In the genomic region with DNA sequence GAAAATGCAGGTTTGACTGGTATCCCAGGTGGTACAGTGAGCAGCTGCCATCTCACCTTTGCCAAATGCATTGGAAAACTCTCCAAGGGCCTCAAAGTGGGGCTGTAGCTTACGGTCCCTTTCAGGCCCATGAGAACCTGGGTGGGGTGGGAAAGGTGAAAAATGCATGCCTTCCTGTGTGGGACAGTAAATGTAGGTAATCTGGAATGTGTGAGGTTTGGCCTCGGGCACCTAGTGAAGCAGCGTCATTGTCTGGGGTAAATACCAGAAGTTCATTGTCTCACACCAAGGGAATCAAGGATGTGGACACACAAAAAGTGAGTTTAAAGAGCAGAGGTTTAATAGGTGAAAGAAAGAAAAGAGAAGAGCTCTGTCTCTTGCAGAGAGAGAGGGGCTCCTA, we compare ENCODE assay signal across 18 cellular contexts. TPM values are rescaled to one million over a fixed set of nuclear protein-coding genes. Genes with fewer than 3 reads are reported as not detected.
DNase-seq lines count a peak whose midpoint lies in the region; ATAC-seq and TF ChIP-seq lines count a peak whose summit lies in the region.
"Had no signal": no experiment of that assay in that cellular context is flagged by ENCODE, and none has a peak within 500 bp of the region (broad histone marks: within the 10 kb centered on the region; RNA-seq: fewer than 3 reads in every experiment).

No MANE protein-coding gene starts in this region.

- peak; percentile 40 for ATAC-seq in GM23338

- H2BK120ac ChIP-seq in mesendoderm (ENCODE audit: low read depth, low read length) = no peak overlapping the region

- H2AK5ac ChIP-seq in mesendoderm (ENCODE audit: low read length) = no peak overlapping the region

- no peak overlapping the region for H3K18ac ChIP-seq in mesendoderm (ENCODE audit: low read length)

- H3K27ac Mint-ChIP-seq in GM23338 = no peak overlapping the region; the same call in 1 of the 2 replicates

- peak; percentile 52 for DNase-seq in GM23338 (ENCODE audit: low spot score)
- DNase-seq in NCI-H69 (lab: John Stamatoyannopoulos, UW) = peak; percentile 64
- DNase-seq in epithelial cell of esophagus (ENCODE audit: low read depth) = peak; percentile 80
- peak; percentile 82 for DNase-seq in mesendoderm
- no peak for DNase-seq in activated CD4-positive, alpha-beta T cell treated with anti-CD3 and anti-CD28 coated beads for 48 hours
- no peak for DNase-seq in mesenteric fat pad (ENCODE audit: low spot score)
- no peak for DNase-seq in activated CD8-positive, alpha-beta memory T cell treated with anti-CD3 and anti-CD28 coated beads, Interleukin-2, amount 50 U/mL, for 4 hours
- DNase-seq: BE2C, EL, Karpas-422, MG63, NCI-H1694 treated with DMSO at 0.1 percent for 48 hours, NCI-H2081 treated with DMSO at 0.1 percent for 48 hours, NCI-H510A treated with DMSO at 0.1 percent for 48 hours, NCI-H82, SIG-M5, SK-N-SH had no signal

- H3K4me1 ChIP-seq in GM23338 (ENCODE audit: insufficient read depth) = peaks cover 26% of the 10 kb centered on the region
- H3K4me1 ChIP-seq in mesendoderm (ENCODE audit: control insufficient read depth, low read depth, low read length) = no peaks in the 10 kb centered on the region
- H3K4me1 ChIP-seq: BE2C had no signal

- H3K9me2 ChIP-seq in GM23338 (ENCODE audit: insufficient read depth) = no peaks in the 10 kb centered on the region
- H3K9me2 ChIP-seq: SK-N-SH had no signal

- H3K23ac ChIP-seq in mesendoderm (ENCODE audit: low read length) = no peak overlapping the region

- no peaks in the 10 kb centered on the region for H3K79me1 ChIP-seq in mesendoderm (ENCODE audit: low read length)

- no peak overlapping the region for H4K5ac ChIP-seq in mesendoderm (ENCODE audit: low read length)

- TF ChIP-seq CTCF in GM23338 (conservative IDR thresholded peaks at IDR 0.05; ENCODE audit: low read depth in 2 of 2) = no peak
- TF ChIP-seq CTCF in epithelial cell of esophagus (IDR thresholded peaks at IDR 0.05; ENCODE audit: insufficient read depth, low read depth, low read length, missing control alignments) = no peak

- no peak overlapping the region for H3K27ac ChIP-seq in GM23338 (ENCODE audit: low read depth)
- H3K27ac ChIP-seq in mesendoderm (ENCODE audit: low read depth, low read length) = no peak overlapping the region
- H3K27ac ChIP-seq: RWPE1 had no signal

- peaks cover 25% of the 10 kb centered on the region for H3K4me1 Mint-ChIP-seq in GM23338

- H3K4me3 ChIP-seq in GM23338 (no peak overlapping the region), epithelial cell of esophagus (ENCODE audit: low read length) (no peak overlapping the region), mesendoderm (ENCODE audit: low read length) (no peak overlapping the region)
- H3K4me3 ChIP-seq: MG63 had no signal

- H2BK15ac ChIP-seq in mesendoderm (replicated peaks; ENCODE audit: low read depth) = no peak overlapping the region

- H4K8ac ChIP-seq in mesendoderm (ENCODE audit: low read depth, low read length) = no peak overlapping the region

- no peak overlapping the region for H3K56ac ChIP-seq in mesendoderm (ENCODE audit: low read length)

- H3K9ac ChIP-seq in mesendoderm (ENCODE audit: low read length) = no peak overlapping the region
- H3K9ac ChIP-seq: SK-N-SH had no signal

- H3K4ac ChIP-seq in mesendoderm (ENCODE audit: low read depth, low read length) = no peak overlapping the region

- H3K4me3 Mint-ChIP-seq in GM23338 = no peak overlapping the region

- H3K27me3 ChIP-seq in GM23338 (ENCODE audit: insufficient read depth) = no peaks in the 10 kb centered on the region
- H3K27me3 ChIP-seq in mesendoderm (ENCODE audit: insufficient read depth, low read length, poor library complexity) = no peaks in the 10 kb centered on the region
- H3K27me3 ChIP-seq: MG63 had no signal

- H2AFZ ChIP-seq in GM23338 = peak overlapping the region; percentile 1; the same call in 1 of the 2 replicates

- no CpG with 5 or more reads among the region's 3 CpGs for WGBS in mesendoderm (ENCODE audit: extremely low coverage, insufficient coverage, low lambda C conversion rate)

- H3K79me2 ChIP-seq in GM23338 (replicated peaks; ENCODE audit: insufficient read depth) (no peaks in the 10 kb centered on the region), mesendoderm (ENCODE audit: control insufficient read depth, insufficient read depth, low read length) (no peaks in the 10 kb centered on the region)

- H4K20me1 ChIP-seq in GM23338 (replicated peaks; ENCODE audit: insufficient read depth) = no peaks in the 10 kb centered on the region

- peak overlapping the region; percentile 41; the same call in 1 of the 2 replicates for H3K4me2 ChIP-seq in GM23338
- H3K4me2 ChIP-seq in mesendoderm (ENCODE audit: low read length) = no peak overlapping the region
- H3K4me2 ChIP-seq: SK-N-SH had no signal

- no peak overlapping the region for H2BK5ac ChIP-seq in mesendoderm (ENCODE audit: low read length)

- H3F3A ChIP-seq in GM23338 (replicated peaks; ENCODE audit: low read depth) = no peaks in the 10 kb centered on the region

- no peaks in the 10 kb centered on the region; the same call in 2 of the 3 replicates for H3K9me3 Mint-ChIP-seq in GM23338

- peaks cover 8% of the 10 kb centered on the region for H3K27me3 Mint-ChIP-seq in GM23338 (ENCODE audit: insufficient read depth, low read depth, poor library complexity)

- no peaks in the 10 kb centered on the region for H3K36me3 Mint-ChIP-seq in GM23338 (ENCODE audit: low read depth)

- H3K36me3 ChIP-seq in GM23338 (ENCODE audit: insufficient read depth) (no peaks in the 10 kb centered on the region), mesendoderm (ENCODE audit: control insufficient read depth, insufficient read depth, low read length) (no peaks in the 10 kb centered on the region)
- H3K36me3 ChIP-seq: BE2C, MG63 had no signal

TF ChIP-seq in GM23338, 12 proteins besides CTCF, POLR2A, EP300 and RAD21:
- TF ChIP-seq REST (IDR thresholded peaks at IDR 0.05; ENCODE audit: unreplicated experiment) (no peak), STAT1 (IDR thresholded peaks at IDR 0.05; ENCODE audit: unreplicated experiment) (no peak)

RNA-seq across cellular contexts. Expression of gene TIMM21, which starts 36.6 kb away (rescaled TPM):
- 33.0 and 49.2 TPM in 2 replicates for total RNA-seq in GM23338 (2014; rRNA removed; shearing (Covaris generic))
- 76.7 and 97.6 TPM in 2 replicates for polyA plus RNA-seq in GM23338 (2016; fragmentation: Nextera tagmentation; extraction: Ambion mirVana)
- polyA plus RNA-seq in mesendoderm (2013, experiment 1 of 2) = 32.9 TPM
- 31.8 TPM for polyA plus RNA-seq in mesendoderm (2013, experiment 2 of 2)
- total RNA-seq in mesenteric fat pad = 28.9 TPM

RNA-seq across cellular contexts. Expression of gene FBXO15, which starts 37.2 kb away (rescaled TPM):
- total RNA-seq in GM23338 (2014; rRNA removed; shearing (Covaris generic)) = 0.21 and 4.1 TPM in 2 replicates
- 0.53 TPM in 1 of 2 replicates, not detected in the other for polyA plus RNA-seq in GM23338 (2016; fragmentation: Nextera tagmentation; extraction: Ambion mirVana)
- polyA plus RNA-seq in mesendoderm (2013, experiment 1 of 2) = 0.37 TPM
- 0.49 TPM for polyA plus RNA-seq in mesendoderm (2013, experiment 2 of 2)
- 0.29 TPM for total RNA-seq in mesenteric fat pad

Comparison
In these comparisons a context has a peak if more than half of its experiments do, and no peak if none do; other contexts are left out.
1. DNase-seq: peak in GM23338 (single experiment), NCI-H69 (single experiment), epithelial cell of esophagus (single experiment) and mesendoderm (single experiment); none in activated CD4-positive, alpha-beta T cell treated with anti-CD3 and anti-CD28 coated beads for 48 hours (single experiment), mesenteric fat pad (single experiment) and activated CD8-positive, alpha-beta memory T cell treated with anti-CD3 and anti-CD28 coated beads, Interleukin-2, amount 50 U/mL, for 4 hours (single experiment).